ENCODE assay signal across 8 cellular contexts in the genomic region with DNA sequence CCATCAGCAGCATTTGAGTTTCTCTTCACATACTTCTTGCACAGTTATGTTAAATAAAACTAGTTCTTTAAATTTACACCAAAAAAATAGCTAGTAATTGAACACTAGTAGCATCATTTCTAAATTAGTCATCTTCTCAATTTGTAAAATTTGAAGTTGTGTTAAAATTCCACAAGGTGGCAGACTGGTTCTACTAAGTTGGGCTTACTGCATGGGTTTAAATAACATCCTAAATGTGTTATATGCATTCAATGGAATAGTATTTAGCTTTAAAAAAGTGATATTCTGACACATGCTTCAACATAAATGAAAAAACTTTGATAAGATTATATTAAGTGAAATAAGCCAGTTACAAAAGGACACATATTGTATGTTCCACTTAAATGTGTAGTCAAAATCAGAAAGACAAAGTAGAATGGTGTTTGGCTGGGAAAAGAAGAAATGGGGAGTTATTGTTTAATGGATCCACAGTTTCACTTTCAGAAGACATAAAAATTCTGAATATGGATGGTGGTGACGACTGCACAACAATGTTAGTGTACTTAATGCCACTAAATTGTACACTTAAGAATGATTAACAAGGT. TPM values are rescaled to one million over a fixed set of nuclear protein-coding genes. Genes with fewer than 3 reads are reported as not detected.
DNase-seq lines count a peak whose midpoint lies in the region; ATAC-seq and TF ChIP-seq lines count a peak whose summit lies in the region.

No MANE protein-coding gene starts in this region.

- no peak for TF ChIP-seq POLR2A in lower leg skin (IDR thresholded peaks at IDR 0.05)

- intact Hi-C loops in PC-3 (cut with micrococcal nuclease): loop anchor here (1.0 to 10.0 kb wide), 5 partner anchors 33 to 661 kb away; a partner anchor contains a TSS
- intact Hi-C loops in naive thymus-derived CD4-positive, alpha-beta T cell (cut with micrococcal nuclease): loop anchor here (1.0 to 5.0 kb wide), 7 partner anchors 33 to 477 kb away; a partner anchor contains a TSS
- intact Hi-C loops in lower leg skin (cut with DNase I; ENCODE audit: low total_unique reads): loop anchor here (5.0 to 10.0 kb wide), 2 partner anchors 186 to 479 kb away; no protein-coding TSS in a partner anchor

- no peaks in the 10 kb centered on the region for H3K36me3 ChIP-seq in PC-3 (ENCODE audit: low read depth, low read length)
- H3K36me3 ChIP-seq in endodermal cell (ENCODE audit: control insufficient read depth, insufficient read depth, low read length): no peaks in the 10 kb centered on the region
- no peaks in the 10 kb centered on the region for H3K36me3 ChIP-seq in naive thymus-derived CD4-positive, alpha-beta T cell (ENCODE audit: control insufficient read depth in 2 of 3, insufficient read depth in 3 of 3, low read length in 3 of 3)

- peaks cover 2% of the 10 kb centered on the region for H3K9me3 Mint-ChIP-seq in endodermal cell
- no peaks in the 10 kb centered on the region for H3K9me3 Mint-ChIP-seq in naive thymus-derived CD4-positive, alpha-beta T cell

- H3K4me3 ChIP-seq in PC-3 (ENCODE audit: low read length): no peak overlapping the region
- H3K4me3 ChIP-seq in endodermal cell (ENCODE audit: low read length): no peak overlapping the region
- H3K4me3 ChIP-seq in naive thymus-derived CD4-positive, alpha-beta T cell (ENCODE audit: low read length): no peak overlapping the region
- H3K4me3 ChIP-seq in lower leg skin (ENCODE audit: low read depth, poor library complexity, severe bottlenecking): no peak overlapping the region

- no peaks in the 10 kb centered on the region for H3F3A ChIP-seq in PC-3 (ENCODE audit: low read length, unreplicated experiment)

- H3K9me3 ChIP-seq in PC-3 (ENCODE audit: low read length) (no peaks in the 10 kb centered on the region), endodermal cell (ENCODE audit: control insufficient read depth, low read length) (no peaks in the 10 kb centered on the region)
- H3K9me3 ChIP-seq in naive thymus-derived CD4-positive, alpha-beta T cell (ENCODE audit: control insufficient read depth in 2 of 3, low read length in 3 of 3): no peaks in the 10 kb centered on the region

- H2AFZ ChIP-seq in PC-3 (ENCODE audit: low read length): no peak overlapping the region

- no peak overlapping the region for H3K27ac Mint-ChIP-seq in endodermal cell
- H3K27ac Mint-ChIP-seq in naive thymus-derived CD4-positive, alpha-beta T cell: no peak overlapping the region

- POLR2A ChIA-PET in PC-3 (lab: Charles Lee; ENCODE audit: unreplicated experiment): interaction anchor here (0.5 kb wide), 1 partner anchor 24 kb away, joined by 4 read pairs; no protein-coding TSS in a partner anchor
- POLR2A ChIA-PET in naive thymus-derived CD4-positive, alpha-beta T cell (lab: Charles Lee): no interaction called here

- H3K4me2 ChIP-seq in PC-3 (ENCODE audit: low read length): no peak overlapping the region

- H3K36me3 Mint-ChIP-seq in endodermal cell (ENCODE audit: low read depth): no peaks in the 10 kb centered on the region
- H3K36me3 Mint-ChIP-seq in naive thymus-derived CD4-positive, alpha-beta T cell: no peaks in the 10 kb centered on the region

- H3K79me2 ChIP-seq in PC-3 (ENCODE audit: low read length): no peaks in the 10 kb centered on the region

- peak; percentile 56 for TF ChIP-seq CTCF in PC-3 (conservative IDR thresholded peaks at IDR 0.05; ENCODE audit: low read depth, low read length)
- peak; percentile 81 for TF ChIP-seq CTCF in endodermal cell (conservative IDR thresholded peaks at IDR 0.05)
- TF ChIP-seq CTCF in lower leg skin (IDR thresholded peaks at IDR 0.05): no peak

- H3K4me1 ChIP-seq in PC-3 (ENCODE audit: insufficient read depth, low read length) (no peaks in the 10 kb centered on the region), endodermal cell (ENCODE audit: control insufficient read depth, insufficient read depth, low read length) (no peaks in the 10 kb centered on the region)
- no peaks in the 10 kb centered on the region for H3K4me1 ChIP-seq in naive thymus-derived CD4-positive, alpha-beta T cell (ENCODE audit: control insufficient read depth in 2 of 2, insufficient read depth in 2 of 2, low read length in 2 of 2)

- no peak for ATAC-seq in PC-3
- peak; percentile 60 for ATAC-seq in naive thymus-derived CD4-positive, alpha-beta T cell

- CTCF ChIA-PET in PC-3 (lab: Charles Lee): interaction anchor here (0.6 to 1.2 kb wide), 6 partner anchors 23 to 190 kb away, joined by 3 to 14 read pairs (median 4); a partner anchor contains a TSS
- CTCF ChIA-PET in naive thymus-derived CD4-positive, alpha-beta T cell (lab: Charles Lee): interaction anchor here (0.7 to 6.8 kb wide), 10 partner anchors 10 to 714 kb away, joined by 3 to 83 read pairs (median 3); no protein-coding TSS in a partner anchor

- 0% methylated on average over 1 of the region's 1 CpG; no CpG with 5 or more reads in 1 of the 2 experiments for WGBS in endodermal cell (ENCODE audit: insufficient coverage in 1 of 2, insufficient read length in 1 of 2), 2 experiments
- 16 to 26% methylated on average over 1 of the region's 1 CpG for WGBS in lower leg skin, 2 donors

- no peak overlapping the region for H3K27ac ChIP-seq in PC-3 (ENCODE audit: low read length)
- H3K27ac ChIP-seq in endodermal cell (ENCODE audit: low read depth, low read length): no peak overlapping the region
- H3K27ac ChIP-seq in naive thymus-derived CD4-positive, alpha-beta T cell (ENCODE audit: low read depth, low read length): no peak overlapping the region

- no peaks in the 10 kb centered on the region for H3K4me1 Mint-ChIP-seq in endodermal cell
- H3K4me1 Mint-ChIP-seq in naive thymus-derived CD4-positive, alpha-beta T cell: peaks cover 0 to 11% (median 4%) of the 10 kb centered on the region in 7 donors

- H3K4me3 Mint-ChIP-seq in endodermal cell: no peak overlapping the region
- H3K4me3 Mint-ChIP-seq in naive thymus-derived CD4-positive, alpha-beta T cell: no peak overlapping the region

- H3K9me2 ChIP-seq in PC-3 (replicated peaks; ENCODE audit: low read length): no peaks in the 10 kb centered on the region

- H3K27me3 ChIP-seq in PC-3 (ENCODE audit: low read length): no peaks in the 10 kb centered on the region
- no peaks in the 10 kb centered on the region for H3K27me3 ChIP-seq in endodermal cell (ENCODE audit: control insufficient read depth, insufficient read depth, low read length, poor library complexity, severe bottlenecking)
- H3K27me3 ChIP-seq in naive thymus-derived CD4-positive, alpha-beta T cell (ENCODE audit: control insufficient read depth in 2 of 2, insufficient read depth in 2 of 2, low read length in 2 of 2): no peaks in the 10 kb centered on the region

- no peaks in the 10 kb centered on the region for H4K20me1 ChIP-seq in PC-3 (ENCODE audit: low read length)

- no TSS peak for BruUV-seq in PC-3 (replicated peaks; lab: Mats Ljungman, UMichigan)

- no peak overlapping the region for H3K9ac ChIP-seq in PC-3 (ENCODE audit: low read length)
- no peak overlapping the region for H3K9ac ChIP-seq in endodermal cell (ENCODE audit: extremely low read depth, low read length, poor library complexity, severe bottlenecking)

- no peaks in the 10 kb centered on the region for H3K27me3 Mint-ChIP-seq in endodermal cell (ENCODE audit: insufficient read depth)
- peaks cover 0 to 21% (median 4%) of the 10 kb centered on the region in 5 donors for H3K27me3 Mint-ChIP-seq in naive thymus-derived CD4-positive, alpha-beta T cell

- DNase-seq in EL (peak; percentile 60), HuH-7.5 (ENCODE audit: low spot score) (peak; percentile 23), PC-3 (peak; percentile 48), endodermal cell (no peak), lower leg skin (ENCODE audit: low spot score in 2 of 2) (no peak), NCI-H774 (lab: John Stamatoyannopoulos, UW) (no peak)
- DNase-seq in naive thymus-derived CD4-positive, alpha-beta T cell: peak in 7 of 9 donors; percentile 12 to 53 (median 37)
- DNase-seq in stimulated activated CD4-positive, alpha-beta T cell treated with anti-CD3 and anti-CD28 coated beads, Interleukin-2, amount 100 ng/mL, for 48 hours: no peak

RNA-seq across cellular contexts. Expression of a gene that starts 28.7 kb away (rescaled TPM):
- 42.2 and 46.0 TPM in 2 replicates for total RNA-seq in PC-3 (2014; rRNA removed)
- 10 to 100 TPM; 90.5 to 97.7 TPM for total RNA-seq in endodermal cell
- 83.4 TPM for polyA plus RNA-seq in endodermal cell (2013, experiment 1 of 2)
- polyA plus RNA-seq in endodermal cell (2013, experiment 2 of 2): 76.9 TPM
- 10 to 100 TPM; 22.6 to 51.3 (median 28.7) TPM for total RNA-seq in naive thymus-derived CD4-positive, alpha-beta T cell
- 10 to 100 TPM; 11.8 to 12.1 TPM for polyA plus RNA-seq in naive thymus-derived CD4-positive, alpha-beta T cell
- 10 to 100 TPM; 30.1 to 55.9 (median 46.9) TPM for total RNA-seq in lower leg skin

RNA-seq across cellular contexts. Expression of a gene that starts 33.1 kb away (rescaled TPM):
- total RNA-seq in PC-3 (2014; rRNA removed) (18.3 and 25.5 TPM in 2 replicates), endodermal cell (10 to 100 TPM; 25.7 to 34.1 TPM), lower leg skin (100 to 1,000 TPM in 1 of 4 donors, 10 to 100 TPM in 3; 64.3 to 137 (median 83.2) TPM)
- 108 TPM for polyA plus RNA-seq in endodermal cell (2013, experiment 1 of 2)
- polyA plus RNA-seq in endodermal cell (2013, experiment 2 of 2): 90.6 TPM
- total RNA-seq in naive thymus-derived CD4-positive, alpha-beta T cell: 10 to 100 TPM; 12.1 to 25.2 (median 16.6) TPM
- polyA plus RNA-seq in naive thymus-derived CD4-positive, alpha-beta T cell: 10 to 100 TPM; 20.2 to 27.8 TPM

RNA-seq across cellular contexts. Expression of a gene that starts 33.7 kb away (rescaled TPM):
- 24.6 and 47.3 TPM in 2 replicates for total RNA-seq in PC-3 (2014; rRNA removed)
- 100 to 1,000 TPM; 125 to 129 TPM for total RNA-seq in endodermal cell
- 94.2 TPM for polyA plus RNA-seq in endodermal cell (2013, experiment 1 of 2)
- 79.5 TPM for polyA plus RNA-seq in endodermal cell (2013, experiment 2 of 2)
- 100 to 1,000 TPM in 4 of 5 experiments, 10 to 100 TPM in 1; 79.3 to 177 (median 150) TPM for total RNA-seq in naive thymus-derived CD4-positive, alpha-beta T cell
- 10 to 100 TPM; 77.4 to 93.9 TPM for polyA plus RNA-seq in naive thymus-derived CD4-positive, alpha-beta T cell
- 10 to 100 TPM; 52.6 to 67.6 (median 59.7) TPM for total RNA-seq in lower leg skin

Comparison
In these comparisons a context has a peak if more than half of its experiments do, and no peak if none do; other contexts are left out.
1. DNase-seq: peak in EL (single experiment), HuH-7.5 (single experiment), PC-3 (single experiment) and naive thymus-derived CD4-positive, alpha-beta T cell (7 of 9); none in endodermal cell (single experiment), lower leg skin (0 of 2), stimulated activated CD4-positive, alpha-beta T cell treated with anti-CD3 and anti-CD28 coated beads, Interleukin-2, amount 100 ng/mL, for 48 hours (0 of 2) and NCI-H774 (single experiment).
2. CTCF ChIP-seq: peak in PC-3 (single experiment) and endodermal cell (single experiment); none in lower leg skin (0 of 3).